ENCODE assay signal across 8 cellular contexts in the genomic region with DNA sequence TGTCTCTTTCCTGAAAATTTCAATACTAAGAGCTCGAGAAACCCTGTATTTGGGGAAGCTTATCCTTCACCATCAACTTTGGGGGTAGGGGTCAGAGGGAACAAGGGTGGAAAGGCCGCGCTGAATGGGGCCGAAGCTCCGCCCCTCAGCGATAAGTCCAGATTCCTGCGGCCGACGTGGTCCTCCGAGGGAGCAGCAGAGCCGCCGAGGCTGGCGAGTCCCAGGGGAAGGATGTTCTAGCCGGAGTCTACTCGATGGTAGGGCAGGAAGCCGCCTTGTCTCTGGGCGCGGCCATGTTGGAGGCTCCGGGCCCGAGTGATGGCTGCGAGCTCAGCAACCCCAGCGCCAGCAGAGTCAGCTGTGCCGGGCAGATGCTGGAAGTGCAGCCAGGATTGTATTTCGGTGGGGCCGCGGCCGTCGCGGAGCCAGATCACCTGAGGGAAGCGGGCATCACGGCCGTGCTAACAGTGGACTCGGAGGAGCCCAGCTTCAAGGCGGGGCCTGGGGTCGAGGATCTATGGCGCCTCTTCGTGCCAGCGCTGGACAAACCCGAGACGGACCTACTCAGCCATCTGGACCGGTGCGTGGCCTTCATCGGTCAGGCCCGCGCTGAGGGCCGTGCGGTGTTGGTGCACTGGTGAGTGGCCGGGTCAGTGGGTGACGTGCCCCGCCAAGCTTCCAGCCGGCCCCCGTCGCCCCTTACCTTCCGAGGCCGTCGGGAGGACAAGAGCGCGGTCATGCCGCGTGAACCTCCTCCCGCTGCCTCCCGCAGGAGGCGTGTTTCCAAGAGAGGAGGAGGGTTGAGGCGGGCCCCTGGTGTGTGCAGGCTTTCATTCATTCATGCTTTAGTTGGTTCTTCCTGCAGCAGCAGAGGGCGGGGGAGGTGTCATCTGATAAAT. TPM values are rescaled to one million over a fixed set of nuclear protein-coding genes. Genes with fewer than 3 reads are reported as not detected.
DNase-seq lines count a peak whose midpoint lies in the region; ATAC-seq and FAIRE-seq lines count a peak whose summit lies in the region.

A gene with protein sequence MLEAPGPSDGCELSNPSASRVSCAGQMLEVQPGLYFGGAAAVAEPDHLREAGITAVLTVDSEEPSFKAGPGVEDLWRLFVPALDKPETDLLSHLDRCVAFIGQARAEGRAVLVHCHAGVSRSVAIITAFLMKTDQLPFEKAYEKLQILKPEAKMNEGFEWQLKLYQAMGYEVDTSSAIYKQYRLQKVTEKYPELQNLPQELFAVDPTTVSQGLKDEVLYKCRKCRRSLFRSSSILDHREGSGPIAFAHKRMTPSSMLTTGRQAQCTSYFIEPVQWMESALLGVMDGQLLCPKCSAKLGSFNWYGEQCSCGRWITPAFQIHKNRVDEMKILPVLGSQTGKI (plus strand): TSS at position 278 of the 899 bp plus-strand sequence. CDS start 16 bp downstream, at position 294.

- peaks cover 36% of the 10 kb centered on the region for H3K36me3 Mint-ChIP-seq in activated CD4-positive, alpha-beta T cell treated with anti-CD3 and anti-CD28 coated beads, Interleukin-2, amount 10 ng/mL, durations not matched to agents 7 days and 5 days (ENCODE audit: low read depth)

- POLR2A ChIA-PET in activated CD4-positive, alpha-beta T cell treated with anti-CD3 and anti-CD28 coated beads, Interleukin-2, amount 10 ng/mL, durations not matched to agents 7 days and 5 days (lab: Charles Lee), result no interaction called here

- ATAC-seq in HG03457 (IDR thresholded peaks at IDR 0.05; ENCODE audit: unreplicated experiment), result peak; percentile 76

- peak within 1 kb of the TSS; percentile 54 to 95 (median 91) for H3K27ac ChIP-seq in BLaER1 treated with 17β-estradiol and CSF1 and Interleukin-3, amounts not matched to agents 10 nM and 100 nM

- peak; percentile 74 for DNase-seq in GM19239 (ENCODE audit: insufficient read length, low spot score)
- peak; percentile 98 to 100 for DNase-seq in NCI-H526 (lab: John Stamatoyannopoulos, UW)
- DNase-seq in activated CD4-positive, alpha-beta T cell treated with anti-CD3 and anti-CD28 coated beads, Interleukin-2, amount 10 ng/mL, durations not matched to agents 7 days and 5 days, result peak; percentile 89
- peak; percentile 70 for DNase-seq in cortex of kidney (lab: John Stamatoyannopoulos, UW)
- DNase-seq in left kidney (ENCODE audit: low read depth, low spot score), result peak; percentile 99
- DNase-seq in stimulated activated CD4-positive, alpha-beta T cell treated with anti-CD3 and anti-CD28 coated beads, Interleukin-2, amount 100 ng/mL, for 24 hours, result peak; percentile 88

- no peaks in the 10 kb centered on the region for H3K27me3 ChIP-seq in BLaER1 treated with 17β-estradiol and CSF1 and Interleukin-3, amounts not matched to agents 10 nM and 100 nM

- peaks cover 9% of the 10 kb centered on the region for H3K27me3 Mint-ChIP-seq in activated CD4-positive, alpha-beta T cell treated with anti-CD3 and anti-CD28 coated beads, Interleukin-2, amount 10 ng/mL, durations not matched to agents 7 days and 5 days

- H3K9me3 ChIP-seq in BLaER1 treated with 17β-estradiol and CSF1 and Interleukin-3, amounts not matched to agents 10 nM and 100 nM (replicated peaks in 1 of 11), result peaks cover 0 to 13% (median 4%) of the 10 kb centered on the region in 11 experiments; a peak in 8 of 22 replicates

- H4K20me1 ChIP-seq in BLaER1 treated with 17β-estradiol and CSF1 and Interleukin-3, amounts not matched to agents 10 nM and 100 nM, result peaks cover 8 to 35% (median 19%) of the 10 kb centered on the region in 11 experiments; a peak in 20 of 22 replicates

- H3K27ac Mint-ChIP-seq in activated CD4-positive, alpha-beta T cell treated with anti-CD3 and anti-CD28 coated beads, Interleukin-2, amount 10 ng/mL, durations not matched to agents 7 days and 5 days, result peak within 1 kb of the TSS; percentile 98

- FAIRE-seq in GM19239 (lab: Jason Lieb, UNC), result peak; percentile 96

- H3K9ac ChIP-seq in BLaER1 treated with 17β-estradiol and CSF1 and Interleukin-3, amounts not matched to agents 10 nM and 100 nM, result peak within 1 kb of the TSS; percentile 82 to 94 (median 92)

- CTCF ChIA-PET in activated CD4-positive, alpha-beta T cell treated with anti-CD3 and anti-CD28 coated beads, Interleukin-2, amount 10 ng/mL, durations not matched to agents 7 days and 5 days (lab: Charles Lee), result interaction anchor here (0.6 to 2.3 kb wide), 13 partner anchors 8 to 524 kb away, joined by 3 to 11 read pairs (median 4); a partner anchor contains a TSS

- H3K36me3 ChIP-seq in BLaER1 treated with 17β-estradiol and CSF1 and Interleukin-3, amounts not matched to agents 10 nM and 100 nM, result peaks cover 35 to 39% (median 38%) of the 10 kb centered on the region in 11 experiments

- peaks cover 46% of the 10 kb centered on the region for H3K4me1 Mint-ChIP-seq in activated CD4-positive, alpha-beta T cell treated with anti-CD3 and anti-CD28 coated beads, Interleukin-2, amount 10 ng/mL, durations not matched to agents 7 days and 5 days

- H3K4me3 Mint-ChIP-seq in activated CD4-positive, alpha-beta T cell treated with anti-CD3 and anti-CD28 coated beads, Interleukin-2, amount 10 ng/mL, durations not matched to agents 7 days and 5 days, result peak within 1 kb of the TSS; percentile 98

- peaks cover 7% of the 10 kb centered on the region for H3K9me3 Mint-ChIP-seq in activated CD4-positive, alpha-beta T cell treated with anti-CD3 and anti-CD28 coated beads, Interleukin-2, amount 10 ng/mL, durations not matched to agents 7 days and 5 days

- H3K4me3 ChIP-seq in BLaER1 treated with 17β-estradiol and CSF1 and Interleukin-3, amounts not matched to agents 10 nM and 100 nM, result peak within 1 kb of the TSS; percentile 76 to 94 (median 91)

- peaks cover 11 to 39% (median 21%) of the 10 kb centered on the region in 10 experiments for H3K4me1 ChIP-seq in BLaER1 treated with 17β-estradiol and CSF1 and Interleukin-3, amounts not matched to agents 10 nM and 100 nM

- peak within 1 kb of the TSS; percentile 87 to 97 (median 94) for H3K4me2 ChIP-seq in BLaER1 treated with 17β-estradiol and CSF1 and Interleukin-3, amounts not matched to agents 10 nM and 100 nM

RNA-seq across cellular contexts. Expression of the gene that starts here (rescaled TPM):
- 10 to 100 TPM; 21.6 TPM for total RNA-seq in activated CD4-positive, alpha-beta T cell treated with anti-CD3 and anti-CD28 coated beads, Interleukin-2, amount 10 ng/mL, durations not matched to agents 7 days and 5 days

Comparison
In these comparisons a context has a peak if more than half of its experiments do, and no peak if none do; other contexts are left out.
1. Peak in every context shown above with its lines: DNase-seq, ATAC-seq, H3K4me3 ChIP-seq and H3K27ac ChIP-seq.